1 cellular context compared by ENCODE assay signal in genomic region chr12:460301-461230, GRCh38.
TF ChIP-seq lines count a peak whose summit lies in the region.

No MANE protein-coding gene starts in this region.

TF ChIP-seq in HEK293, 187 proteins besides CTCF, POLR2A, EP300 and RAD21 (continued from another document):
- 0 out of 2 replicates have a peak, but pooled peaks have one; percentile 8 for TF ChIP-seq GLIS1 (tag by site-specific recombination; IDR thresholded peaks at IDR 0.05)
- TF ChIP-seq ZNF174 (tag by site-specific recombination; IDR thresholded peaks at IDR 0.05), result no peak
- TF ChIP-seq ZBTB26 (tag by site-specific recombination; optimal IDR thresholded peaks at IDR 0.05), result peak; percentile 94
- peak; percentile 73; the same call in 1 of the 2 replicates for TF ChIP-seq ZNF423 (tag by site-specific recombination; IDR thresholded peaks at IDR 0.05)
- TF ChIP-seq ZEB2 (tag by site-specific recombination; IDR thresholded peaks at IDR 0.05), result peak; percentile 53; the same call in 1 of the 2 replicates
- TF ChIP-seq ZNF37A (tag by site-specific recombination; IDR thresholded peaks at IDR 0.05), result no peak
- TF ChIP-seq SALL2 (tag by site-specific recombination; IDR thresholded peaks at IDR 0.05; ENCODE audit: borderline replicate concordance), result no peak
- TF ChIP-seq KLF10 (tag by site-specific recombination; IDR thresholded peaks at IDR 0.05), result no peak
- TF ChIP-seq ZBTB11 (tag by site-specific recombination; conservative IDR thresholded peaks at IDR 0.05; ENCODE audit: low read depth), result peak; percentile 1; the same call in 1 of the 2 replicates
- no peak for TF ChIP-seq ZNF677 (tag by site-specific recombination; IDR thresholded peaks at IDR 0.05)
- TF ChIP-seq PATZ1 (tag by site-specific recombination; IDR thresholded peaks at IDR 0.05), result peak; percentile 50; the same call in 1 of the 2 replicates
- TF ChIP-seq ZIC2 (tag by site-specific recombination; IDR thresholded peaks at IDR 0.05), result peak; percentile 54
- no peak for TF ChIP-seq ZFP3 (tag by site-specific recombination; IDR thresholded peaks at IDR 0.05; ENCODE audit: low read depth)
- peak; percentile 85 for TF ChIP-seq ZBTB20 (tag by site-specific recombination; IDR thresholded peaks at IDR 0.05)
- 0 out of 2 replicates have a peak, but pooled peaks have one; percentile 17 for TF ChIP-seq OSR2 (tag by site-specific recombination; IDR thresholded peaks at IDR 0.05)
- TF ChIP-seq ZBTB8A (tag by site-specific recombination; IDR thresholded peaks at IDR 0.05), result peak; percentile 79
- TF ChIP-seq ZNF76 (tag by site-specific recombination; IDR thresholded peaks at IDR 0.05; ENCODE audit: borderline replicate concordance, low read depth), result peak; percentile 35; the same call in 1 of the 2 replicates
